ENCODE assay signal across 11 cellular contexts in genomic region chr3:191301017-191301416, GRCh38. TPM values are rescaled to one million over a fixed set of nuclear protein-coding genes. Genes with fewer than 3 reads are reported as not detected.
DNase-seq lines count a peak whose midpoint lies in the region; ATAC-seq, FAIRE-seq and TF ChIP-seq lines count a peak whose summit lies in the region.
"Had no signal": no experiment of that assay in that cellular context is flagged by ENCODE, and none has a peak within 500 bp of the region (broad histone marks: within the 10 kb centered on the region; RNA-seq: fewer than 3 reads in every experiment).

No MANE protein-coding gene starts in this region.

- peaks cover 2% of the 10 kb centered on the region for H3K9me3 Mint-ChIP-seq in activated CD8-positive, alpha-beta memory T cell treated with anti-CD3 and anti-CD28 coated beads, Interleukin-2, amount 10 ng/mL, durations not matched to agents 7 days and 5 days (ENCODE audit: low read depth)
- H3K9me3 Mint-ChIP-seq: nephron progenitor cell had no signal

- peaks cover 58% of the 10 kb centered on the region for H3K4me1 ChIP-seq in KMS-11 (ENCODE audit: low read depth, poor library complexity, severe bottlenecking)
- no peaks in the 10 kb centered on the region for H3K4me1 ChIP-seq in tibial nerve
- H3K4me1 ChIP-seq in prostate gland (replicated peaks): no peaks in the 10 kb centered on the region

- intact Hi-C loops in prostate gland (cut with DNase I): no loop called here

- no peak overlapping the region for H2AFZ ChIP-seq in KMS-11 (ENCODE audit: low read depth)

- ATAC-seq in GM19397 (IDR thresholded peaks at IDR 0.05; ENCODE audit: unreplicated experiment) (peak; percentile 67), HG02885 (IDR thresholded peaks at IDR 0.05; ENCODE audit: poor library complexity, unreplicated experiment) (peak; percentile 77)
- ATAC-seq in activated CD8-positive, alpha-beta memory T cell treated with anti-CD3 and anti-CD28 coated beads, Interleukin-2, amount 10 ng/mL, durations not matched to agents 7 days and 5 days: no peak
- ATAC-seq: K562 had no signal

- CTCF ChIA-PET in activated CD8-positive, alpha-beta memory T cell treated with anti-CD3 and anti-CD28 coated beads, Interleukin-2, amount 10 ng/mL, durations not matched to agents 7 days and 5 days (lab: Charles Lee): no interaction called here

- no peaks in the 10 kb centered on the region for H3K27me3 Mint-ChIP-seq in activated CD8-positive, alpha-beta memory T cell treated with anti-CD3 and anti-CD28 coated beads, Interleukin-2, amount 10 ng/mL, durations not matched to agents 7 days and 5 days

- H3K27me3 ChIP-seq in KMS-11 (ENCODE audit: insufficient read depth, low read depth) (no peaks in the 10 kb centered on the region), tibial nerve (no peaks in the 10 kb centered on the region), prostate gland (replicated peaks; ENCODE audit: insufficient read depth) (no peaks in the 10 kb centered on the region)

- H3K4me2 ChIP-seq in KMS-11: peak overlapping the region; percentile 90

- H4K20me1 ChIP-seq in KMS-11 (ENCODE audit: insufficient read depth): no peaks in the 10 kb centered on the region

- H3K4me3 ChIP-seq in KMS-11 (IDR thresholded peaks at IDR 0.05; ENCODE audit: insufficient read depth, low read depth, low read length) (no peak overlapping the region), tibial nerve (no peak overlapping the region), prostate gland (no peak overlapping the region)
- H3K4me3 ChIP-seq: K562 had no signal

- no peaks in the 10 kb centered on the region for H3K4me1 Mint-ChIP-seq in activated CD8-positive, alpha-beta memory T cell treated with anti-CD3 and anti-CD28 coated beads, Interleukin-2, amount 10 ng/mL, durations not matched to agents 7 days and 5 days

- H3K27ac Mint-ChIP-seq in activated CD8-positive, alpha-beta memory T cell treated with anti-CD3 and anti-CD28 coated beads, Interleukin-2, amount 10 ng/mL, durations not matched to agents 7 days and 5 days: no peak overlapping the region
- H3K27ac Mint-ChIP-seq: nephron progenitor cell had no signal

- TF ChIP-seq POLR2A in GM12891 (IDR thresholded peaks at IDR 0.05; ENCODE audit: low read depth, low read length) (peak; percentile 29; the same call in 1 of the 2 replicates), tibial nerve (IDR thresholded peaks at IDR 0.05) (no peak), prostate gland (IDR thresholded peaks at IDR 0.05) (no peak)

- no peak overlapping the region for H3K4me3 Mint-ChIP-seq in activated CD8-positive, alpha-beta memory T cell treated with anti-CD3 and anti-CD28 coated beads, Interleukin-2, amount 10 ng/mL, durations not matched to agents 7 days and 5 days
- H3K4me3 Mint-ChIP-seq: nephron progenitor cell had no signal

- FAIRE-seq in GM12891 (lab: Jason Lieb, UNC): peak; percentile 16
- FAIRE-seq: K562 had no signal

- H3K36me3 ChIP-seq in KMS-11 (ENCODE audit: insufficient read depth) (no peaks in the 10 kb centered on the region), tibial nerve (no peaks in the 10 kb centered on the region), prostate gland (no peaks in the 10 kb centered on the region)

- no peak for TF ChIP-seq CTCF in KMS-11 (conservative IDR thresholded peaks at IDR 0.05; ENCODE audit: low read depth, low read length)
- no peak for TF ChIP-seq CTCF in tibial nerve (IDR thresholded peaks at IDR 0.05)
- no peak for TF ChIP-seq CTCF in prostate gland (IDR thresholded peaks at IDR 0.05)

- no peaks in the 10 kb centered on the region for H3K36me3 Mint-ChIP-seq in activated CD8-positive, alpha-beta memory T cell treated with anti-CD3 and anti-CD28 coated beads, Interleukin-2, amount 10 ng/mL, durations not matched to agents 7 days and 5 days

- H3K79me2 ChIP-seq in KMS-11 (ENCODE audit: insufficient read depth, low read depth): no peaks in the 10 kb centered on the region

- H3K27ac ChIP-seq in KMS-11: peak overlapping the region; percentile 24; the same call in 1 of the 2 replicates
- H3K27ac ChIP-seq in tibial nerve: no peak overlapping the region
- H3K27ac ChIP-seq in prostate gland: no peak overlapping the region

- H3K9me3 ChIP-seq in tibial nerve (no peaks in the 10 kb centered on the region), prostate gland (no peaks in the 10 kb centered on the region)

- TF ChIP-seq EP300 in tibial nerve (IDR thresholded peaks at IDR 0.05): no peak

- WGBS in tibial nerve, 2 donors: 78 to 87% methylated on average over 1 of the region's 1 CpG
- WGBS in prostate gland: 91% methylated on average over 1 of the region's 1 CpG

- DNase-seq in GM12891 (ENCODE audit: insufficient read length, low spot score): peak; percentile 25
- no peak for DNase-seq in tibial nerve (ENCODE audit: low spot score in 2 of 2)
- DNase-seq in activated CD8-positive, alpha-beta memory T cell treated with anti-CD3 and anti-CD28 coated beads, Interleukin-2, amount 10 ng/mL, durations not matched to agents 7 days and 5 days: no peak
- DNase-seq in NCI-H2081 (lab: John Stamatoyannopoulos, UW): no peak
- no peak for DNase-seq in prostate gland (ENCODE audit: low spot score)
- DNase-seq: nephron progenitor cell had no signal

- no peak overlapping the region for H3K9ac ChIP-seq in KMS-11

TF ChIP-seq in GM12891, 5 proteins besides CTCF, POLR2A, EP300 and RAD21:
- TF ChIP-seq SPI1 (IDR thresholded peaks at IDR 0.05; ENCODE audit: low read depth, low read length) (peak; percentile 77), POLR2AphosphoS5 (IDR thresholded peaks at IDR 0.05; ENCODE audit: low read depth, low read length) (no peak), POU2F2 (IDR thresholded peaks at IDR 0.05; ENCODE audit: low read depth, low read length) (peak; percentile 81), TAF1 (IDR thresholded peaks at IDR 0.05; ENCODE audit: low read depth, low read length) (no peak), PAX5 (IDR thresholded peaks at IDR 0.05; ENCODE audit: insufficient read depth, low read length, severe bottlenecking) (no peak)

RNA-seq across cellular contexts. Expression of gene CCDC50, which starts 28.2 kb away (rescaled TPM):
- 37.5 TPM for polyA plus RNA-seq in GM12891 (2012; ENCODE audit: low read depth, missing spikeins)
- 10 to 100 TPM; 83.5 to 99.6 (median 94.2) TPM for total RNA-seq in tibial nerve
- 10 to 100 TPM; 11.8 to 21.3 TPM for total RNA-seq in activated CD8-positive, alpha-beta memory T cell treated with anti-CD3 and anti-CD28 coated beads, Interleukin-2, amount 10 ng/mL, durations not matched to agents 7 days and 5 days
- total RNA-seq in prostate gland: 10 to 100 TPM; 56.0 to 84.7 TPM

RNA-seq across cellular contexts. Expression of gene UTS2B, which starts 29.3 kb away (rescaled TPM):
- polyA plus RNA-seq in GM12891 (2012; ENCODE audit: low read depth, missing spikeins): 0.17 TPM
- total RNA-seq in tibial nerve (1 to 10 TPM in 1 of 4 donors, under 1 TPM in 1, not detected in 2; 0.90 to 2.7 TPM), prostate gland (1 to 10 TPM in 1 of 2 donors, under 1 TPM in 1; 0.18 to 4.3 TPM)
- not detected for total RNA-seq in activated CD8-positive, alpha-beta memory T cell treated with anti-CD3 and anti-CD28 coated beads, Interleukin-2, amount 10 ng/mL, durations not matched to agents 7 days and 5 days
- total RNA-seq: K562, temporal lobe had no signal
